Comparison of ENCODE assay signal across 23 cellular contexts in the genomic region with DNA sequence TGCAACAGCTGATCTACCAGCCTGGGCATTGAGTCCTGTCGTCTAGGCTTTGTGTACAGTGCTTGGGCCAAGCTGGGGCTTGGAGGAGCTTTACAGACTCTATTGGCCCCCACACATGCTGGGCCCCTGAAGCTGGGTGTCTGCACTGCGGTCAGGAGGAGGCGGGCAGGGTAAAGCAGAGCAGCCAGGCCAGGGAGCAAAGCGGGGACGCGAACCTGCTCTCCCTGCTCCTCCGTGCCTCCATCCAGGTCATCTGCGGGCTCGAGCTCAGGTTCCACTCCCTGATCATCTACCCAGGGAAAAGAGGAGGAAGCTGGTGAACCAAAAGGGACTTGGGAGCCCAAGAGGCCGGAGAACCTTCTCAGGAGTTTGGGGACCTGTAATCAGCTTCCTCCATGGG. TPM values are rescaled to one million over a fixed set of nuclear protein-coding genes. Genes with fewer than 3 reads are reported as not detected.
"Had no signal": no experiment of that assay in that cellular context is flagged by ENCODE, and none has a peak within 500 bp of the region (broad histone marks: within the 10 kb centered on the region; RNA-seq: fewer than 3 reads in every experiment).

No MANE protein-coding gene starts in this region.

- DNase-seq: IMR-90, Karpas-422, KG1, MG63, NCI-H1092 treated with DMSO at 0.1 percent for 48 hours, NCI-H1436, NCI-H187, NCI-H2029, NCI-H2081 treated with DMSO at 0.1 percent for 48 hours, NCI-H2171, NCI-H226, NCI-H446, NCI-H510A, NCI-H524 treated with DMSO at 0.1 percent for 48 hours, NCI-H69, NCI-H774, RPMI8226, SHP77, SK-N-SH had no signal

- H3K4me2 ChIP-seq: SK-N-SH had no signal

- H3K9me3 ChIP-seq: MG63, SK-N-SH had no signal

- FAIRE-seq: HepG2, RCC 7860 had no signal

- H3K27me3 ChIP-seq: MG63 had no signal

- H3K4me3 ChIP-seq: MG63 had no signal

- H3K9ac ChIP-seq: SK-N-SH had no signal

- ATAC-seq: HepG2 had no signal

- H3K36me3 ChIP-seq: MG63 had no signal

RNA-seq across cellular contexts. Expression of gene USH1C, which starts 27.0 kb away (rescaled TPM):
- total RNA-seq: HepG2, HT1080, IMR-90, SK-MEL-5 had no signal
- polyA plus RNA-seq: HepG2, IMR-90, SK-N-SH had no signal

RNA-seq across cellular contexts. Expression of gene OTOG, which starts 29.9 kb away (rescaled TPM):
- total RNA-seq: HepG2, HT1080, IMR-90, SK-MEL-5 had no signal
- polyA plus RNA-seq: HepG2, IMR-90, SK-N-SH had no signal

RNA-seq across cellular contexts. Expression of gene ABCC8, which starts 40.5 kb away (rescaled TPM):
- total RNA-seq: HepG2, HT1080, IMR-90 had no signal
- polyA plus RNA-seq: HepG2, IMR-90 had no signal
